ENCODE assay signal across 8 cellular contexts in genomic region chr9:75891277-75892167, GRCh38. TPM values are rescaled to one million over a fixed set of nuclear protein-coding genes. Genes with fewer than 3 reads are reported as not detected.
A peak's percentile ranks its signal among the peaks of the same experiment; 100 is the strongest.
DNase-seq lines count a peak whose midpoint lies in the region; ATAC-seq and TF ChIP-seq lines count a peak whose summit lies in the region.

No MANE protein-coding gene starts in this region.

- no peaks in the 10 kb centered on the region for H3K36me3 Mint-ChIP-seq in naive thymus-derived CD4-positive, alpha-beta T cell

- H3K4me1 Mint-ChIP-seq in naive thymus-derived CD4-positive, alpha-beta T cell: peaks cover 35 to 66% (median 56%) of the 10 kb centered on the region in 7 donors

- no peaks in the 10 kb centered on the region for H3K27me3 ChIP-seq in naive thymus-derived CD4-positive, alpha-beta T cell (ENCODE audit: control insufficient read depth in 2 of 2, insufficient read depth in 2 of 2, low read length in 2 of 2)
- no peaks in the 10 kb centered on the region for H3K27me3 ChIP-seq in tibial nerve

- TF ChIP-seq EP300 in tibial nerve (IDR thresholded peaks at IDR 0.05): no peak

- H3K9me3 Mint-ChIP-seq in naive thymus-derived CD4-positive, alpha-beta T cell: no peaks in the 10 kb centered on the region

- peaks cover 0 to 6% (median 0%) of the 10 kb centered on the region in 3 experiments for H3K36me3 ChIP-seq in naive thymus-derived CD4-positive, alpha-beta T cell (ENCODE audit: control insufficient read depth in 2 of 3, insufficient read depth in 3 of 3, low read length in 3 of 3)
- H3K36me3 ChIP-seq in tibial nerve: no peaks in the 10 kb centered on the region

- peaks cover 0 to 22% of the 10 kb centered on the region in 2 donors for H3K4me1 ChIP-seq in naive thymus-derived CD4-positive, alpha-beta T cell (ENCODE audit: control insufficient read depth in 2 of 2, insufficient read depth in 2 of 2, low read length in 2 of 2)
- peaks cover 0 to 54% (median 25%) of the 10 kb centered on the region in 4 donors for H3K4me1 ChIP-seq in tibial nerve

- peak overlapping the region; percentile 48 to 93 (median 72) for H3K27ac Mint-ChIP-seq in naive thymus-derived CD4-positive, alpha-beta T cell

- H3K27me3 Mint-ChIP-seq in naive thymus-derived CD4-positive, alpha-beta T cell: peaks cover 0 to 50% (median 0%) of the 10 kb centered on the region in 5 donors

- intact Hi-C loops in naive thymus-derived CD4-positive, alpha-beta T cell (cut with micrococcal nuclease): loop anchor here (2.0 to 10.0 kb wide), 11 partner anchors 21 to 1287 kb away; partner anchors contain the start of genes CARNMT1 (in 1 of the 2), GCNT1 (in 1 of the 2), NMRK1 (in 1 of the 2) and OSTF1 (in 1 of the 2)

- CTCF ChIA-PET in naive thymus-derived CD4-positive, alpha-beta T cell (lab: Charles Lee): interaction anchor here (0.6 kb wide), 1 partner anchor 92 kb away, joined by 3 read pairs; no protein-coding TSS in a partner anchor

- WGBS in tibial nerve, 2 donors: 0% methylated on average over 37 to 53 of the region's 56 CpGs

- H3K9me3 ChIP-seq in naive thymus-derived CD4-positive, alpha-beta T cell (ENCODE audit: control insufficient read depth in 2 of 3, low read length in 3 of 3): no peaks in the 10 kb centered on the region
- H3K9me3 ChIP-seq in tibial nerve: no peaks in the 10 kb centered on the region

- TF ChIP-seq POLR2A in tibial nerve (IDR thresholded peaks at IDR 0.05): no peak

- H3K4me3 ChIP-seq in AG10803 (ENCODE audit: low read length) (peak overlapping the region; percentile 69), tibial nerve (peak overlapping the region; percentile 68 to 97 (median 84))
- H3K4me3 ChIP-seq in naive thymus-derived CD4-positive, alpha-beta T cell (ENCODE audit: low read length): peak overlapping the region; percentile 70

- H3K4me3 Mint-ChIP-seq in naive thymus-derived CD4-positive, alpha-beta T cell: peak overlapping the region; percentile 91 to 99 (median 96)

- peak; percentile 8 for DNase-seq in AG10803 (ENCODE audit: low read depth)
- peak; percentile 25 for DNase-seq in activated T-cell treated with anti-CD3 and anti-CD28 coated beads for 4 hours
- peak; percentile 39 for DNase-seq in fibroblast of peridontal ligament (ENCODE audit: extremely low read depth)
- peak; percentile 16 to 60 (median 44) for DNase-seq in naive thymus-derived CD4-positive, alpha-beta T cell
- peak in 1 of 2 donors; percentile 33 for DNase-seq in tibial nerve (ENCODE audit: low spot score in 2 of 2)
- DNase-seq in HUDEP-2 (lab: John Stamatoyannopoulos, UW; ENCODE audit: unreplicated experiment in 76 of 76): no peak
- no peak for DNase-seq in kidney glomerular epithelial cell (lab: John Stamatoyannopoulos, UW)

- peak overlapping the region; percentile 69 for H3K27ac ChIP-seq in naive thymus-derived CD4-positive, alpha-beta T cell (ENCODE audit: low read depth, low read length)
- peak overlapping the region; percentile 79 to 92 (median 85) for H3K27ac ChIP-seq in tibial nerve

- peak; percentile 9 for ATAC-seq in HG03460 (IDR thresholded peaks at IDR 0.05; ENCODE audit: unreplicated experiment)
- peak; percentile 17 for ATAC-seq in naive thymus-derived CD4-positive, alpha-beta T cell

- TF ChIP-seq CTCF in AG10803 (conservative IDR thresholded peaks at IDR 0.05; ENCODE audit: low read length): no peak
- TF ChIP-seq CTCF in tibial nerve (IDR thresholded peaks at IDR 0.05): no peak

- POLR2A ChIA-PET in naive thymus-derived CD4-positive, alpha-beta T cell (lab: Charles Lee): interaction anchor here (0.5 to 1.6 kb wide), 5 partner anchors 18 to 132 kb away, joined by 3 to 5 read pairs (median 4); no protein-coding TSS in a partner anchor

RNA-seq across cellular contexts. Expression of gene PCSK5, which starts 1.0 kb away (rescaled TPM):
- total RNA-seq in naive thymus-derived CD4-positive, alpha-beta T cell: 10 to 100 TPM in 4 of 5 experiments, 1 to 10 TPM in 1; 5.2 to 35.0 (median 24.6) TPM
- 10 to 100 TPM; 17.3 to 19.1 TPM for polyA plus RNA-seq in naive thymus-derived CD4-positive, alpha-beta T cell
- total RNA-seq in tibial nerve: 10 to 100 TPM; 12.5 to 32.7 (median 23.0) TPM

Comparison
In these comparisons a context has a peak if more than half of its experiments do, and no peak if none do; other contexts are left out.
1. DNase-seq: peak in AG10803 (single experiment), activated T-cell treated with anti-CD3 and anti-CD28 coated beads for 4 hours (single experiment), fibroblast of peridontal ligament (single experiment) and naive thymus-derived CD4-positive, alpha-beta T cell (9 of 9); none in HUDEP-2 (0 of 76) and kidney glomerular epithelial cell (single experiment).
2. Peak in every context shown above with its lines, with median percentiles within 50 percentile points of each other: H3K4me3 ChIP-seq.